In genomic region chr16:11742041-11742535, GRCh38 we compare ENCODE assay signal across 1 cellular context.
TF ChIP-seq lines count a peak whose summit lies in the region.

No MANE protein-coding gene starts in this region.

TF ChIP-seq in HepG2, 621 proteins besides CTCF, POLR2A, EP300 and RAD21 (continued from another document and continues in another):
- TF ChIP-seq THAP9 (CRISPR knock-in tag; IDR thresholded peaks at IDR 0.05; ENCODE audit: borderline replicate concordance) (peak; percentile 4; the same call in 1 of the 2 replicates), RFXANK (CRISPR knock-in tag; IDR thresholded peaks at IDR 0.05) (no peak; the same call in 1 of the 2 replicates), ZHX2 (IDR thresholded peaks at IDR 0.05; ENCODE audit: low read depth) (no peak), ZHX2 (CRISPR knock-in tag; IDR thresholded peaks at IDR 0.05; ENCODE audit: borderline replicate concordance) (no peak), ZSCAN30 (CRISPR knock-in tag; IDR thresholded peaks at IDR 0.05) (0 out of 2 replicates have a peak, but pooled peaks have one; percentile 90), SSRP1 (CRISPR knock-in tag; IDR thresholded peaks at IDR 0.05) (no peak), ZNF230 (CRISPR knock-in tag; IDR thresholded peaks at IDR 0.05) (no peak), POLR2AphosphoS5 (IDR thresholded peaks at IDR 0.05; ENCODE audit: low read depth, low read length) (no peak), RFXAP (CRISPR knock-in tag; IDR thresholded peaks at IDR 0.05; ENCODE audit: borderline replicate concordance) (no peak; the same call in 1 of the 2 replicates), RNF2 (conservative IDR thresholded peaks at IDR 0.05; ENCODE audit: low read depth) (no peak), TEAD2 (CRISPR knock-in tag; IDR thresholded peaks at IDR 0.05) (no peak), HOXA5 (CRISPR knock-in tag; IDR thresholded peaks at IDR 0.05) (no peak; the same call in 1 of the 2 replicates), ZBTB4 (CRISPR knock-in tag; IDR thresholded peaks at IDR 0.05; ENCODE audit: borderline replicate concordance) (no peak), FIP1L1 (IDR thresholded peaks at IDR 0.05; ENCODE audit: borderline replicate concordance, insufficient read depth, low read depth, low read length) (no peak), ZNF816 (CRISPR knock-in tag; IDR thresholded peaks at IDR 0.05; ENCODE audit: borderline replicate concordance) (no peak; the same call in 1 of the 2 replicates), HNRNPLL (IDR thresholded peaks at IDR 0.05; ENCODE audit: low read depth, low read length, poor library complexity, severe bottlenecking) (no peak), ZNF264 (CRISPR knock-in tag; IDR thresholded peaks at IDR 0.05) (0 out of 2 replicates have a peak, but pooled peaks have one; percentile 29), ZNF335 (CRISPR knock-in tag; IDR thresholded peaks at IDR 0.05) (no peak), ZNF33A (CRISPR knock-in tag; IDR thresholded peaks at IDR 0.05; ENCODE audit: borderline replicate concordance) (no peak), MEF2D (CRISPR knock-in tag; IDR thresholded peaks at IDR 0.05) (no peak), ZBTB1 (CRISPR knock-in tag; IDR thresholded peaks at IDR 0.05; ENCODE audit: borderline replicate concordance) (0 out of 2 replicates have a peak, but pooled peaks have one; percentile 21), ZSCAN29 (CRISPR knock-in tag; conservative IDR thresholded peaks at IDR 0.05) (peak; percentile 68; the same call in 1 of the 2 replicates), PHF8 (CRISPR knock-in tag; IDR thresholded peaks at IDR 0.05) (peak; percentile 72), MTA1 (CRISPR knock-in tag; IDR thresholded peaks at IDR 0.05; ENCODE audit: borderline replicate concordance) (0 out of 2 replicates have a peak, but pooled peaks have one; percentile 1), ZNF34 (CRISPR knock-in tag; IDR thresholded peaks at IDR 0.05; ENCODE audit: borderline replicate concordance) (no peak; the same call in none of the 2 replicates), ZSCAN20 (CRISPR knock-in tag; IDR thresholded peaks at IDR 0.05; ENCODE audit: borderline replicate concordance) (no peak; the same call in 1 of the 2 replicates), ZNF331 (CRISPR knock-in tag; IDR thresholded peaks at IDR 0.05) (no peak), ZNF678 (CRISPR knock-in tag; IDR thresholded peaks at IDR 0.05) (no peak), HMGXB4 (CRISPR knock-in tag; IDR thresholded peaks at IDR 0.05; ENCODE audit: borderline replicate concordance in 1 of 2, low read depth in 1 of 2) (peak in 1 of 2 experiments; percentile 52; a peak in 3 of 4 replicates), PHF21A (CRISPR knock-in tag; IDR thresholded peaks at IDR 0.05) (no peak), SMAD3 (CRISPR knock-in tag; IDR thresholded peaks at IDR 0.05) (no peak), ZNF3 (CRISPR knock-in tag; IDR thresholded peaks at IDR 0.05) (peak; percentile 35; the same call in 1 of the 2 replicates), ZNF850 (CRISPR knock-in tag; conservative IDR thresholded peaks at IDR 0.05) (no peak), WIZ (CRISPR knock-in tag; IDR thresholded peaks at IDR 0.05) (no peak; the same call in 1 of the 2 replicates), ATF5 (CRISPR knock-in tag; IDR thresholded peaks at IDR 0.05; ENCODE audit: low read depth) (0 out of 2 replicates have a peak, but pooled peaks have one; percentile 54), ZNF235 (CRISPR knock-in tag; IDR thresholded peaks at IDR 0.05; ENCODE audit: borderline replicate concordance) (peak; percentile 93), HCFC1 (IDR thresholded peaks at IDR 0.05; ENCODE audit: low read depth, low read length) (no peak), ZNF101 (CRISPR knock-in tag; IDR thresholded peaks at IDR 0.05; ENCODE audit: borderline replicate concordance, low read depth) (no peak), CSRNP2 (CRISPR knock-in tag; conservative IDR thresholded peaks at IDR 0.05; ENCODE audit: low read depth) (no peak), ADNP (CRISPR knock-in tag; IDR thresholded peaks at IDR 0.05) (0 out of 2 replicates have a peak, but pooled peaks have one; percentile 45), ZNF546 (CRISPR knock-in tag; conservative IDR thresholded peaks at IDR 0.05) (no peak), ZNF256 (CRISPR knock-in tag; conservative IDR thresholded peaks at IDR 0.05) (0 out of 2 replicates have a peak, but pooled peaks have one; percentile 53), MAFK (conservative IDR thresholded peaks at IDR 0.05 in 1 of 2, IDR thresholded peaks at IDR 0.05 in 1 of 2; ENCODE audit: low read length in 2 of 2) (no peak), KDM3A (CRISPR knock-in tag; IDR thresholded peaks at IDR 0.05; ENCODE audit: low read depth) (0 out of 2 replicates have a peak, but pooled peaks have one; percentile 10), NR0B2 (CRISPR knock-in tag; IDR thresholded peaks at IDR 0.05) (no peak), ZBTB20 (CRISPR knock-in tag; IDR thresholded peaks at IDR 0.05; ENCODE audit: borderline replicate concordance, low read depth) (no peak), MIER3 (CRISPR knock-in tag; IDR thresholded peaks at IDR 0.05; ENCODE audit: borderline replicate concordance) (no peak), CERS6 (CRISPR knock-in tag; IDR thresholded peaks at IDR 0.05) (no peak), PRMT3 (CRISPR knock-in tag; IDR thresholded peaks at IDR 0.05; ENCODE audit: borderline replicate concordance, low read depth) (peak; percentile 64; the same call in 1 of the 2 replicates), ZMAT3 (CRISPR knock-in tag; conservative IDR thresholded peaks at IDR 0.05) (no peak), ZFY (CRISPR knock-in tag; IDR thresholded peaks at IDR 0.05) (no peak)
